In the genomic region with DNA sequence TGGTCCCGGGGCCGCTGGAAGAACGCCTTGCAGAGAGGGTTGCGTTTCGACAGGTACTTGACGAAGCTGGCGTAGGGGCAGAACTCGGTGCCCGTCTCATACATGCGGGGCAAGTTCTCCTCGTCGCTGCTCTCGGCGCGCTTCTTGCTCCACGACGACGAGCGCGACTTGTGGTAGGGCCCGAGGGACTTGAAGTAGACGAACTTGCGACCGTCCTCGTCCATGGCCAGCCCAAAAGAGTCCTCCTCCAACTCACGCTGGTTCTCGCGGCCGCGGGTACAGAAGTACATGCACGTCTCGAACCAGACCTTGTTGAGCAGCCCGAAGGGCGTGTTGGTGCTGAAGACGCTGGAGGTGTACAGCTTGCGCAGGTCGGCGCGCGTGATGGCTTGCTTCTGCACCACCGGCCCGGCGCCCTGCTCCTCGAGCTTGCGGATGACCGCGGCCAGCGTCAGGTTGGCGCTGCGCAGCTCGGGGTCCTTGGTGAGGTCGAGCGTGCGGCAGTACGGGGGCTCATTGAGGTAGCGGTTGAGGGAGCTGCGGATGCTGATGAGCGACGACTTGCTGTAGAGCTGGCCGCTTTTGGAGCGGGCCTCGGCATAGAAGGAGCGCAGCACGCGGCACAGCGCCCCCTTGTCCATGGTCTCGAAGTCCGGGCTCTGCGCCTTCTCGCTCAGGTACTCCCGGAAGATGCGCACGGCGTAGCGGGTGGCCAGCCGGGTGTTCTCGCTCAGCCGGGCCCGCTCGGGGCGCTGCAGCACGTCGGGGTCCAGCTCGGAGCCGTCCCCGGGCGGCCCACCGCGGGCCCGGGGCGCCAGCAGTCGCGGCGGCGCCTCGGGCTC, we compare ENCODE assay signal across 8 cellular contexts. TPM values are rescaled to one million over a fixed set of nuclear protein-coding genes. Genes with fewer than 3 reads are reported as not detected.
DNase-seq lines count a peak whose midpoint lies in the region; ATAC-seq and TF ChIP-seq lines count a peak whose summit lies in the region.

No MANE protein-coding gene starts in this region.

- H3K27ac ChIP-seq in Panc1 (ENCODE audit: low read length) (peak overlapping the region; percentile 79), right atrium auricular region (peak overlapping the region; percentile 93 to 98), prostate gland (peak overlapping the region; percentile 79 to 82)

- intact Hi-C loops in Panc1 (cut with micrococcal nuclease; ENCODE audit: unreplicated experiment) (loop anchor here (5.0 kb wide), 2 partner anchors 165 to 240 kb away; no protein-coding TSS in a partner anchor), prostate gland (cut with DNase I) (loop anchor here (5.0 to 10.0 kb wide), 3 partner anchors 105 to 323 kb away; partner anchors contain the start of gene TAF4B)

- H3K27me3 ChIP-seq in Panc1 (ENCODE audit: control insufficient read depth, insufficient read depth, low read length) (no peaks in the 10 kb centered on the region), right atrium auricular region (no peaks in the 10 kb centered on the region), prostate gland (replicated peaks; ENCODE audit: insufficient read depth) (no peaks in the 10 kb centered on the region)

- CTCF ChIA-PET in Panc1 (lab: Charles Lee), result no interaction called here

- TF ChIP-seq POLR2A in prostate gland (IDR thresholded peaks at IDR 0.05), result no peak

- H3K4me3 ChIP-seq in Panc1 (ENCODE audit: low read depth in 2 of 2, low read length in 2 of 2), result peak overlapping the region; percentile 71 to 77
- peak overlapping the region; percentile 70 to 75 for H3K4me3 ChIP-seq in right atrium auricular region
- H3K4me3 ChIP-seq in prostate gland, result peak overlapping the region; percentile 66 to 69

- POLR2A ChIA-PET in Panc1 (lab: Charles Lee), result interaction anchor here (0.6 kb wide), 2 partner anchors 34 to 40 kb away, joined by 8 to 9 read pairs; no protein-coding TSS in a partner anchor

- no peaks in the 10 kb centered on the region for H3K9me3 ChIP-seq in Panc1 (ENCODE audit: control insufficient read depth, insufficient read depth, low read depth, low read length)
- no peaks in the 10 kb centered on the region for H3K9me3 ChIP-seq in right atrium auricular region
- no peaks in the 10 kb centered on the region for H3K9me3 ChIP-seq in prostate gland

- TF ChIP-seq CTCF in GM12874 (IDR thresholded peaks at IDR 0.05; ENCODE audit: insufficient read depth, low read depth, low read length) (peak; percentile 75), Panc1 (IDR thresholded peaks at IDR 0.05) (peak; percentile 86), right atrium auricular region (IDR thresholded peaks at IDR 0.05) (peak; percentile 49 to 66), prostate gland (IDR thresholded peaks at IDR 0.05) (peak in 3 of 4 experiments; percentile 56 to 63 (median 56))

- ATAC-seq in HG02678 (IDR thresholded peaks at IDR 0.05; ENCODE audit: unreplicated experiment), result peak; percentile 70
- peak; percentile 73 for ATAC-seq in Panc1

- no TSS peak for BruUV-seq in Panc1 (replicated peaks; lab: Mats Ljungman, UMichigan)

- 14% methylated on average over 86 of the region's 96 CpGs for WGBS in prostate gland

- no peaks in the 10 kb centered on the region; the same call in 1 of the 2 replicates for H3K36me3 ChIP-seq in Panc1 (ENCODE audit: control insufficient read depth, insufficient read depth, low read length)
- no peaks in the 10 kb centered on the region for H3K36me3 ChIP-seq in right atrium auricular region
- H3K36me3 ChIP-seq in prostate gland, result no peaks in the 10 kb centered on the region

- H3K4me1 ChIP-seq in Panc1 (ENCODE audit: control insufficient read depth, insufficient read depth, low read length) (peaks cover 22% of the 10 kb centered on the region), right atrium auricular region (peaks cover 0 to 61% of the 10 kb centered on the region in 2 donors), prostate gland (replicated peaks) (no peaks in the 10 kb centered on the region)

- in situ Hi-C loops in Panc1 (cut with HindIII; ENCODE audit: low pct_unique_long_range_greater_than_20kb, low sequenced_read_pairs), result no loop called here

- DNase-seq in Panc1 (ENCODE audit: low read depth, low spot score) (no peak), amniotic stem cell (lab: John Stamatoyannopoulos, UW) (peak; percentile 29), right atrium auricular region (ENCODE audit: low spot score) (peak; percentile 74), prostate gland (ENCODE audit: low spot score) (peak; percentile 84), NOMO-1 treated with DMSO at 0.1 percent for 48 hours (lab: John Stamatoyannopoulos, UW; ENCODE audit: unreplicated experiment) (no peak), LoVo (ENCODE audit: low spot score) (no peak)

RNA-seq across cellular contexts. Expression of gene KCTD1, which starts 0.8 kb away (rescaled TPM):
- total RNA-seq in Panc1 (2021; ENCODE audit: unreplicated experiment) (34.4 TPM), right atrium auricular region (10 to 100 TPM; 35.1 to 44.4 TPM), prostate gland (10 to 100 TPM; 24.7 to 40.5 TPM)
- polyA plus RNA-seq in Panc1 (2012; ENCODE audit: insufficient read length), result 32.9 TPM

Comparison
In these comparisons a context has a peak if more than half of its experiments do, and no peak if none do; other contexts are left out.
1. DNase-seq: peak in amniotic stem cell (single experiment), right atrium auricular region (single experiment) and prostate gland (single experiment); none in Panc1 (single experiment), NOMO-1 treated with DMSO at 0.1 percent for 48 hours (single experiment) and LoVo (single experiment).
2. Peak in every context shown above with its lines, with median percentiles within 50 percentile points of each other: CTCF ChIP-seq, H3K27ac ChIP-seq and H3K4me3 ChIP-seq.